ENCODE assay signal across 11 cellular contexts in genomic region chr20:44861547-44862006, GRCh38. TPM values are rescaled to one million over a fixed set of nuclear protein-coding genes. Genes with fewer than 3 reads are reported as not detected.
DNase-seq lines count a peak whose midpoint lies in the region; ATAC-seq and TF ChIP-seq lines count a peak whose summit lies in the region.
"Had no signal": no experiment of that assay in that cellular context is flagged by ENCODE, and none has a peak within 500 bp of the region (broad histone marks: within the 10 kb centered on the region; RNA-seq: fewer than 3 reads in every experiment).

No MANE protein-coding gene starts in this region.

- H3K9me3 Mint-ChIP-seq in T-cell: no peaks in the 10 kb centered on the region
- peaks cover 1% of the 10 kb centered on the region; the same call in 1 of the 2 replicates for H3K9me3 Mint-ChIP-seq in WTC11

- ATAC-seq in thoracic aorta (ENCODE audit: insufficient number of reproducible peaks, low FRiP score, low read depth) (peak; percentile 94), T-cell (replicated peaks in 1 of 4) (no peak), WTC11 (no peak), GM18861 (IDR thresholded peaks at IDR 0.05; ENCODE audit: unreplicated experiment) (no peak)

- peak overlapping the region; percentile 93 for H3K27ac ChIP-seq in thoracic aorta
- H3K27ac ChIP-seq: PC-9 had no signal

- H3K4me1 ChIP-seq in thoracic aorta (ENCODE audit: control insufficient read depth in 1 of 2, low read depth in 2 of 2): peaks cover 50 to 74% of the 10 kb centered on the region in 2 donors

- H3K36me3 Mint-ChIP-seq in T-cell: no peaks in the 10 kb centered on the region
- H3K36me3 Mint-ChIP-seq in WTC11: no peaks in the 10 kb centered on the region

- H3K4me1 Mint-ChIP-seq in T-cell (peaks cover 6 to 20% (median 13%) of the 10 kb centered on the region in 3 donors), WTC11 (no peaks in the 10 kb centered on the region)

- TF ChIP-seq CTCF in thoracic aorta (IDR thresholded peaks at IDR 0.05): no peak
- no peak for TF ChIP-seq CTCF in WTC11 (IDR thresholded peaks at IDR 0.05)

- H3K27me3 Mint-ChIP-seq in T-cell: peaks cover under 1 to 3% of the 10 kb centered on the region in 2 donors
- no peaks in the 10 kb centered on the region for H3K27me3 Mint-ChIP-seq in WTC11 (ENCODE audit: low read depth)

- POLR2A ChIA-PET in T-cell (lab: Charles Lee) (no interaction called here), WTC11 (lab: Charles Lee) (no interaction called here)

- H3K9me3 ChIP-seq in thoracic aorta: no peaks in the 10 kb centered on the region

- H3K36me3 ChIP-seq in thoracic aorta: no peaks in the 10 kb centered on the region

- CTCF ChIA-PET in T-cell (lab: Charles Lee): no interaction called here
- CTCF ChIA-PET in WTC11 (lab: Charles Lee): interaction anchor here (1.0 to 2.1 kb wide), 5 partner anchors 11 to 129 kb away, joined by 3 to 9 read pairs (median 4); no protein-coding TSS in a partner anchor

- no peaks in the 10 kb centered on the region for H3K27me3 ChIP-seq in thoracic aorta (replicated peaks; ENCODE audit: insufficient read depth)

- H3K4me3 Mint-ChIP-seq in T-cell (no peak overlapping the region), WTC11 (no peak overlapping the region)
- H3K4me3 Mint-ChIP-seq: activated CD4-positive, alpha-beta T cell treated with anti-CD3 and anti-CD28 coated beads, Interleukin-2, amount 10 ng/mL, durations not matched to agents 7 days and 5 days; activated naive CD8-positive, alpha-beta T cell treated with anti-CD3 and anti-CD28 coated beads, Interleukin-2, amount 10 ng/mL, durations not matched to agents 7 days and 5 days had no signal

- no peak overlapping the region for H3K4me3 ChIP-seq in thoracic aorta
- H3K4me3 ChIP-seq: PC-9 had no signal

- H3K27ac Mint-ChIP-seq in T-cell (no peak overlapping the region), WTC11 (no peak overlapping the region; the same call in 1 of the 2 replicates)
- H3K27ac Mint-ChIP-seq: activated CD4-positive, alpha-beta T cell treated with anti-CD3 and anti-CD28 coated beads, Interleukin-2, amount 10 ng/mL, durations not matched to agents 7 days and 5 days; activated naive CD8-positive, alpha-beta T cell treated with anti-CD3 and anti-CD28 coated beads, Interleukin-2, amount 10 ng/mL, durations not matched to agents 7 days and 5 days had no signal

- peak; percentile 49 for DNase-seq in HPDE6-E6E7 (ENCODE audit: extremely low spot score)
- peak; percentile 81 for DNase-seq in astrocyte of the hippocampus (ENCODE audit: low read depth, low spot score)
- peak; percentile 24 for DNase-seq in hepatic stellate cell (ENCODE audit: low spot score)
- peak; percentile 75 for DNase-seq in thoracic aorta (ENCODE audit: low spot score)
- no peak for DNase-seq in T-cell
- DNase-seq in WTC11 (ENCODE audit: low spot score): no peak
- DNase-seq: activated CD4-positive, alpha-beta T cell treated with anti-CD3 and anti-CD28 coated beads, Interleukin-2, amount 10 ng/mL, durations not matched to agents 7 days and 5 days; activated naive CD8-positive, alpha-beta T cell treated with anti-CD3 and anti-CD28 coated beads, Interleukin-2, amount 10 ng/mL, durations not matched to agents 7 days and 5 days had no signal

TF ChIP-seq in WTC11, 78 proteins besides CTCF, POLR2A, EP300 and RAD21 (continues in another document):
- TF ChIP-seq ESRRA (CRISPR knock-in tag; IDR thresholded peaks at IDR 0.05; ENCODE audit: borderline replicate concordance): no peak
- TF ChIP-seq ZSCAN18 (CRISPR knock-in tag; IDR thresholded peaks at IDR 0.05): no peak
- TF ChIP-seq GABPB1 (CRISPR knock-in tag; IDR thresholded peaks at IDR 0.05): no peak
- TF ChIP-seq ZNF532 (CRISPR knock-in tag; IDR thresholded peaks at IDR 0.05; ENCODE audit: borderline replicate concordance): no peak
- TF ChIP-seq USF2 (CRISPR knock-in tag; IDR thresholded peaks at IDR 0.05): no peak
- no peak for TF ChIP-seq ZNF671 (CRISPR knock-in tag; IDR thresholded peaks at IDR 0.05)
- TF ChIP-seq ZNF281 (CRISPR knock-in tag; IDR thresholded peaks at IDR 0.05): no peak
- no peak for TF ChIP-seq PREB (CRISPR knock-in tag; IDR thresholded peaks at IDR 0.05; ENCODE audit: borderline replicate concordance)

RNA-seq across cellular contexts. Expression of gene YWHAB, which starts 23.9 kb away (rescaled TPM):
- total RNA-seq in thoracic aorta (100 to 1,000 TPM; 135 to 156 TPM), T-cell (100 to 1,000 TPM; 198 to 233 (median 205) TPM), WTC11 (2021) (177 to 216 TPM (median 183 TPM) in 3 replicates)

RNA-seq across cellular contexts. Expression of gene PABPC1L, which starts 48.3 kb away (rescaled TPM):
- total RNA-seq in thoracic aorta: 10 to 100 TPM; 29.5 to 33.2 TPM
- total RNA-seq in T-cell: 10 to 100 TPM; 45.6 to 66.2 (median 58.2) TPM
- total RNA-seq in WTC11 (2021): 88.3 to 98.2 TPM (median 90.7 TPM) in 3 replicates

RNA-seq across cellular contexts. Expression of gene RIMS4, which starts 51.2 kb away (rescaled TPM):
- 10 to 100 TPM in 1 of 2 donors, 1 to 10 TPM in 1; 2.4 to 13.5 TPM for total RNA-seq in thoracic aorta
- under 1 TPM in 2 of 5 donors, not detected in 3; 0.06 to 0.12 TPM for total RNA-seq in T-cell
- total RNA-seq in WTC11 (2021): 24.8 to 27.4 TPM (median 27.3 TPM) in 3 replicates
- total RNA-seq: activated CD4-positive, alpha-beta T cell treated with anti-CD3 and anti-CD28 coated beads, Interleukin-2, amount 10 ng/mL, durations not matched to agents 7 days and 5 days; activated naive CD8-positive, alpha-beta T cell treated with anti-CD3 and anti-CD28 coated beads, Interleukin-2, amount 10 ng/mL, durations not matched to agents 7 days and 5 days; glomerular endothelial cell had no signal

Comparison
In these comparisons a context has a peak if more than half of its experiments do, and no peak if none do; other contexts are left out.
1. DNase-seq: peak in HPDE6-E6E7 (single experiment), astrocyte of the hippocampus (single experiment), hepatic stellate cell (single experiment) and thoracic aorta (single experiment); none in T-cell (0 of 34) and WTC11 (single experiment).